Comparison of ENCODE assay signal across 26 cellular contexts in genomic region chr11:60631939-60632338, GRCh38.
"Had no signal": no experiment of that assay in that cellular context is flagged by ENCODE, and none has a peak within 500 bp of the region (broad histone marks: within the 10 kb centered on the region; RNA-seq: fewer than 3 reads in every experiment).

No MANE protein-coding gene starts in this region.

- H3K4me3 ChIP-seq: ascending aorta, body of pancreas had no signal

- H3K9me3 ChIP-seq: ascending aorta, body of pancreas had no signal

- H3K36me3 Mint-ChIP-seq: activated CD8-positive, alpha-beta memory T cell treated with anti-CD3 and anti-CD28 coated beads, Interleukin-2, amount 10 ng/mL, durations not matched to agents 7 days and 5 days; activated naive CD4-positive, alpha-beta T cell treated with anti-CD3 and anti-CD28 coated beads, Interleukin-2, amount 50 U/mL, for 72 hours had no signal

- H3K4me1 Mint-ChIP-seq: T-helper 17 cell had no signal

- ATAC-seq: activated CD4-positive, CD25-positive, alpha-beta regulatory T cell treated with anti-CD3 and anti-CD28 coated beads, Interleukin-2, amount 50 U/mL, for 24 hours; activated CD8-positive, alpha-beta memory T cell treated with anti-CD3 and anti-CD28 coated beads, Interleukin-2, amount 10 ng/mL, durations not matched to agents 7 days and 5 days; activated naive CD4-positive, alpha-beta T cell treated with anti-CD3 and anti-CD28 coated beads, Interleukin-2, amount 50 U/mL, for 72 hours; activated naive CD8-positive, alpha-beta T cell treated with anti-CD3 and anti-CD28 coated beads, Interleukin-2, amount 50 U/mL, for 24 hours; body of pancreas; T-helper 17 cell had no signal

- H3K4me1 ChIP-seq: ascending aorta, body of pancreas had no signal

- H3K27me3 ChIP-seq: ascending aorta, body of pancreas had no signal

- H3K9me3 Mint-ChIP-seq: activated naive CD8-positive, alpha-beta T cell treated with anti-CD3 and anti-CD28 coated beads, Interleukin-2, amount 50 U/mL, for 24 hours; activated T-helper 1 cell treated with anti-CD3 and anti-CD28 coated beads, Interleukin-12 subunit alpha, Interleukin-12 subunit beta, Interleukin-2, Interleukin-4 antibody, amounts not matched to agents 30 ng/mL and 10 ng/mL and 1 ng/mL, durations not matched to agents 14 hours and 24 hours and 36 hours had no signal

- H3K27ac Mint-ChIP-seq: activated CD8-positive, alpha-beta memory T cell treated with anti-CD3 and anti-CD28 coated beads, Interleukin-2, amount 10 ng/mL, durations not matched to agents 7 days and 5 days; activated naive CD8-positive, alpha-beta T cell treated with anti-CD3 and anti-CD28 coated beads, Interleukin-2, amount 50 U/mL, for 24 hours; activated T-cell treated with anti-CD3 and anti-CD28 coated beads, Interleukin-2, amount 50 U/mL, for 24 hours; activated T-helper 1 cell treated with anti-CD3 and anti-CD28 coated beads, Interleukin-12 subunit alpha, Interleukin-12 subunit beta, Interleukin-2, Interleukin-4 antibody, amounts not matched to agents 30 ng/mL and 10 ng/mL and 1 ng/mL, durations not matched to agents 14 hours and 24 hours and 36 hours; T-helper 17 cell had no signal

- DNase-seq: activated CD4-positive, alpha-beta T cell treated with anti-CD3 and anti-CD28 coated beads for 4 hours; activated CD4-positive, alpha-beta T cell treated with anti-CD3 and anti-CD28 coated beads, Interleukin-2, amount 50 U/mL, for 4 hours; activated CD8-positive, alpha-beta memory T cell treated with anti-CD3 and anti-CD28 coated beads, Interleukin-2, amount 10 ng/mL, durations not matched to agents 7 days and 5 days; activated effector memory CD4-positive, alpha-beta T cell treated with anti-CD3 and anti-CD28 coated beads, Interleukin-2, amount 50 U/mL, for 16 hours; activated naive CD4-positive, alpha-beta T cell treated with Interleukin-2 at 50 U/mL for 16 hours; activated naive CD8-positive, alpha-beta T cell treated with anti-CD3 and anti-CD28 coated beads, Interleukin-2, amount 50 U/mL, for 24 hours; activated T-cell treated with anti-CD3 and anti-CD28 coated beads, Interleukin-2, amount 50 U/mL, for 24 hours; amniotic stem cell; body of pancreas; central memory CD4-positive, alpha-beta T cell; NCI-H1105 treated with DMSO at 0.1 percent for 48 hours; NCI-H1436 treated with DMSO at 0.1 percent for 48 hours; NCI-H187; NCI-H2081 treated with DMSO at 0.1 percent for 48 hours; NCI-H2171 treated with DMSO at 0.1 percent for 48 hours; NCI-H226; NCI-H526; NCI-H774; SIG-M5; T-helper 17 cell; T-helper 9 cell had no signal

- H3K27ac ChIP-seq: ascending aorta, body of pancreas, VCaP had no signal

- H3K4me3 Mint-ChIP-seq: activated CD8-positive, alpha-beta memory T cell treated with anti-CD3 and anti-CD28 coated beads, Interleukin-2, amount 10 ng/mL, durations not matched to agents 7 days and 5 days; activated naive CD8-positive, alpha-beta T cell treated with anti-CD3 and anti-CD28 coated beads, Interleukin-2, amount 50 U/mL, for 24 hours; activated T-cell treated with anti-CD3 and anti-CD28 coated beads, Interleukin-2, amount 50 U/mL, for 24 hours; activated T-helper 1 cell treated with anti-CD3 and anti-CD28 coated beads, Interleukin-12 subunit alpha, Interleukin-12 subunit beta, Interleukin-2, Interleukin-4 antibody, amounts not matched to agents 30 ng/mL and 10 ng/mL and 1 ng/mL, durations not matched to agents 14 hours and 24 hours and 36 hours; T-helper 17 cell had no signal

- H3K36me3 ChIP-seq: ascending aorta had no signal
